In genomic region chr9:124415102-124415851, GRCh38 we compare ENCODE assay signal across 1 cellular context.
A peak's percentile ranks its signal among the peaks of the same experiment; 100 is the strongest.
TF ChIP-seq lines count a peak whose summit lies in the region.

Gene PSMB7 (minus strand): TSS chr9:124415442. CDS start chr9:124415425, 17 bp downstream.

TF ChIP-seq in A549, 52 proteins besides CTCF, POLR2A, EP300 and RAD21 (continued from another document):
- TF ChIP-seq POLR2AphosphoS2 (conservative IDR thresholded peaks at IDR 0.05; ENCODE audit: low read length) = no peak
- TF ChIP-seq NPAS2 (CRISPR knock-in tag; IDR thresholded peaks at IDR 0.05; ENCODE audit: borderline replicate concordance) = no peak
- TF ChIP-seq HDAC2 (IDR thresholded peaks at IDR 0.05) = peak; percentile 92; the same call in 1 of the 2 replicates
- TF ChIP-seq FOSB (CRISPR knock-in tag; IDR thresholded peaks at IDR 0.05) = no peak
- peak; percentile 53; the same call in 1 of the 2 replicates for TF ChIP-seq MYC (IDR thresholded peaks at IDR 0.05; ENCODE audit: borderline replicate concordance, low read length)
- TF ChIP-seq EHMT2 (IDR thresholded peaks at IDR 0.05; ENCODE audit: low read depth) = no peak
- TF ChIP-seq E2F6 (IDR thresholded peaks at IDR 0.05; ENCODE audit: borderline replicate concordance, low read depth) = no peak
- TF ChIP-seq CHD4 (IDR thresholded peaks at IDR 0.05; ENCODE audit: borderline replicate concordance) = no peak
- no peak for TF ChIP-seq HEYL (CRISPR knock-in tag; IDR thresholded peaks at IDR 0.05)
- TF ChIP-seq CBX8 (IDR thresholded peaks at IDR 0.05) = no peak
- TF ChIP-seq ZC3H11A (IDR thresholded peaks at IDR 0.05) = no peak
- no peak for TF ChIP-seq PBX3 (IDR thresholded peaks at IDR 0.05)
- no peak for TF ChIP-seq FOSL2 (IDR thresholded peaks at IDR 0.05)
- TF ChIP-seq FOSL2 (CRISPR knock-in tag; IDR thresholded peaks at IDR 0.05) = peak; percentile 38; the same call in 1 of the 2 replicates
- no peak for TF ChIP-seq RFX5 (IDR thresholded peaks at IDR 0.05)
- TF ChIP-seq KDM5A (IDR thresholded peaks at IDR 0.05) = peak; percentile 99
- TF ChIP-seq BHLHE40 (IDR thresholded peaks at IDR 0.05; ENCODE audit: low read depth, low read length) = no peak
- no peak for TF ChIP-seq CHD2 (IDR thresholded peaks at IDR 0.05; ENCODE audit: low read length, partially characterized antibody)
- no peak for TF ChIP-seq SREBF2 (IDR thresholded peaks at IDR 0.05)
- TF ChIP-seq ZNF302 (CRISPR knock-in tag; IDR thresholded peaks at IDR 0.05) = no peak
- TF ChIP-seq FOXS1 (CRISPR knock-in tag; IDR thresholded peaks at IDR 0.05) = no peak
- peak; percentile 82; the same call in 2 of the 3 replicates for TF ChIP-seq BCL3 (IDR thresholded peaks at IDR 0.05)
- TF ChIP-seq MAX (IDR thresholded peaks at IDR 0.05) = peak; percentile 72
